Comparison of ENCODE assay signal across 23 cellular contexts in the genomic region with DNA sequence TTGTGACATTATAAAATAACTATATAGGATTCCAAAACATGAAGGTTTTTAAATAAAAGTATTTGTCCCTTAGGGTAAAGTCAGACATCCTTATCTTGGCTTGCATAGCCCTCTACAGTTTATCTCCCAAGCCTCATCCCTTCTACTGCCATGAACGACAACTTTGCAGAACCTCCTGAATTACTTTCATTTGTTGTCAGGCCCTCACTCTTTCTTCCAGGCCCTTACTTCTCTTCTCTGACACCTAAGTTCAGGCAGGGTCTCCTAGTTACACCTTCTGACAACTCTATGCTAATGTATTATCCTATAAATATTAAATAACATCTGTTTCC.
DNase-seq lines count a peak whose midpoint lies in the region; ATAC-seq, FAIRE-seq and TF ChIP-seq lines count a peak whose summit lies in the region.
"Had no signal": no experiment of that assay in that cellular context is flagged by ENCODE, and none has a peak within 500 bp of the region (broad histone marks: within the 10 kb centered on the region; RNA-seq: fewer than 3 reads in every experiment).

No MANE protein-coding gene starts in this region.

- no peak overlapping the region for H3K56ac ChIP-seq in H1 (replicated peaks; ENCODE audit: insufficient read length, low read depth, low read length)

- no peak overlapping the region for H2BK15ac ChIP-seq in H1 (ENCODE audit: low read length)

- no peak overlapping the region for H2AFZ ChIP-seq in H1 (ENCODE audit: low read length)

- no peak overlapping the region for H4K8ac ChIP-seq in H1 (ENCODE audit: extremely low read depth, insufficient read depth, low read length)

- H3K79me1 ChIP-seq in H1 (ENCODE audit: low read depth, low read length): no peaks in the 10 kb centered on the region

- peaks cover 6% of the 10 kb centered on the region for H3K36me3 Mint-ChIP-seq in activated CD4-positive, alpha-beta T cell treated with anti-CD3 and anti-CD28 coated beads for 36 hours (ENCODE audit: low read depth)
- H3K36me3 Mint-ChIP-seq: CD8-positive, alpha-beta T cell had no signal

- no peak for FAIRE-seq in H1 (lab: Jason Lieb, UNC)
- FAIRE-seq: A204.1, colon, kidney had no signal

- 58% methylated on average over 1 of the region's 1 CpG; no CpG with 5 or more reads in 1 of the 2 experiments for WGBS in H1 (ENCODE audit: extremely low coverage in 1 of 2, insufficient coverage in 1 of 2, insufficient read length in 1 of 2, insufficient replicate concordance in 2 of 2, low coverage in 1 of 2, low lambda C conversion rate in 2 of 2, missing lambda C conversion rate in 1 of 2), 2 experiments
- 9 to 36% (median 25%) methylated on average over 1 of the region's 1 CpG for WGBS in spleen, 5 donors

- TF ChIP-seq CTCF in H1 (IDR thresholded peaks at IDR 0.05; ENCODE audit: control extremely low read depth in 1 of 3, insufficient read depth in 1 of 3, low read depth in 1 of 3, low read length in 3 of 3) (no peak), spleen (IDR thresholded peaks at IDR 0.05 in 8 of 11, conservative IDR thresholded peaks at IDR 0.05 in 3 of 11) (no peak), RWPE1 (conservative IDR thresholded peaks at IDR 0.05; ENCODE audit: low read depth) (no peak), tibial artery (IDR thresholded peaks at IDR 0.05) (no peak)

- intact Hi-C loops in activated CD4-positive, alpha-beta T cell treated with anti-CD3 and anti-CD28 coated beads for 36 hours (cut with DNase I, micrococcal nuclease): no loop called here
- intact Hi-C loops in spleen (cut with DNase I; ENCODE audit: low total_unique reads) (no loop called here), tibial artery (cut with DNase I; ENCODE audit: low total_unique reads) (no loop called here)

- H3K27me3 Mint-ChIP-seq in activated CD4-positive, alpha-beta T cell treated with anti-CD3 and anti-CD28 coated beads for 36 hours: no peaks in the 10 kb centered on the region
- H3K27me3 Mint-ChIP-seq: naive thymus-derived CD4-positive, alpha-beta T cell had no signal

- peaks cover 8% of the 10 kb centered on the region for H3K9me3 Mint-ChIP-seq in activated CD4-positive, alpha-beta T cell treated with anti-CD3 and anti-CD28 coated beads for 36 hours (ENCODE audit: low read depth)

- no peak overlapping the region for H2BK20ac ChIP-seq in H1 (ENCODE audit: low read length)

- no peaks in the 10 kb centered on the region for H3K79me2 ChIP-seq in H1 (ENCODE audit: control insufficient read depth in 1 of 2, insufficient read depth in 2 of 2, low read length in 2 of 2)

- H4K91ac ChIP-seq in H1 (replicated peaks; ENCODE audit: insufficient read length, low read length): no peak overlapping the region

- no peak overlapping the region for H4K5ac ChIP-seq in H1 (ENCODE audit: insufficient read length, low read depth, low read length)

- DNase-seq in activated CD4-positive, alpha-beta T cell treated with anti-CD3 and anti-CD28 coated beads for 36 hours: no peak
- DNase-seq in activated CD4-positive, alpha-beta T cell treated with anti-CD3 and anti-CD28 coated beads, Interleukin-2, amount 50 U/mL, for 1 hour: no peak
- DNase-seq in OCI-M2 (lab: John Stamatoyannopoulos, UW; ENCODE audit: unreplicated experiment): peak; percentile 66
- no peak for DNase-seq in H1 (ENCODE audit: low read depth in 1 of 2, low spot score in 2 of 2)
- DNase-seq in spleen: no peak
- no peak for DNase-seq in RWPE1 (ENCODE audit: low spot score)
- no peak for DNase-seq in tibial artery
- DNase-seq in cerebellar nuclear complex (lab: John Stamatoyannopoulos, UW): no peak
- DNase-seq: activated CD8-positive, alpha-beta memory T cell treated with anti-CD3 and anti-CD28 coated beads, Interleukin-2, amount 50 U/mL, for 48 hours; activated naive CD4-positive, alpha-beta T cell; CD8-positive, alpha-beta T cell; DND-41; heart left ventricle; kidney; mammary epithelial cell; naive thymus-derived CD4-positive, alpha-beta T cell; NCI-H187; SHP77; stimulated activated CD4-positive, alpha-beta T cell treated with anti-CD3 and anti-CD28 coated beads, Interleukin-4, amount 100 ng/mL, for 4 hours had no signal

- H3K23ac ChIP-seq in H1 (ENCODE audit: insufficient read length): no peak overlapping the region

- H3K9me3 ChIP-seq in H1 (ENCODE audit: insufficient read depth in 2 of 2, low read depth in 1 of 2, low read length in 1 of 2) (peaks cover 7 to 10% of the 10 kb centered on the region in 2 experiments; a peak in 1 of 4 replicates), spleen (peaks cover 0 to 17% (median 4%) of the 10 kb centered on the region in 8 donors), tibial artery (peaks cover 0 to 8% (median 3%) of the 10 kb centered on the region in 3 donors)
- H3K9me3 ChIP-seq: prostate gland had no signal

- POLR2A ChIA-PET in activated CD4-positive, alpha-beta T cell treated with anti-CD3 and anti-CD28 coated beads for 36 hours (lab: Charles Lee): interaction anchor here (1.1 kb wide), 1 partner anchor 73 kb away, joined by 4 read pairs; no protein-coding TSS in a partner anchor
- POLR2A ChIA-PET in H1 (lab: Charles Lee; ENCODE audit: partially characterized antibody): interaction anchor here (1.1 kb wide), 1 partner anchor 15 kb away, joined by 3 read pairs; no protein-coding TSS in a partner anchor
- POLR2A ChIA-PET in RWPE1 (lab: Yijun Ruan, JAX; ENCODE audit: low non-redundant PET): no interaction called here

- no peak overlapping the region for H3K14ac ChIP-seq in H1 (ENCODE audit: insufficient read length)

- no peak overlapping the region for H3K9ac ChIP-seq in H1 (replicated peaks in 1 of 4; ENCODE audit: extremely low read depth in 1 of 4, low read depth in 3 of 4, low read length in 3 of 4)

- H2BK120ac ChIP-seq in H1 (replicated peaks; ENCODE audit: low read depth, low read length): no peak overlapping the region

- H2BK12ac ChIP-seq in H1 (ENCODE audit: low read depth, low read length): no peak overlapping the region

- no peak for TF ChIP-seq POLR2A in H1 (IDR thresholded peaks at IDR 0.05; ENCODE audit: control extremely low read depth in 1 of 2, low read depth in 2 of 2, low read length in 2 of 2)
- TF ChIP-seq POLR2A in spleen (IDR thresholded peaks at IDR 0.05): no peak

- no peak overlapping the region for H3K4me3 Mint-ChIP-seq in activated CD4-positive, alpha-beta T cell treated with anti-CD3 and anti-CD28 coated beads for 36 hours
- H3K4me3 Mint-ChIP-seq: CD8-positive, alpha-beta T cell had no signal

- no peak for TF ChIP-seq RAD21 in H1 (IDR thresholded peaks at IDR 0.05 in 1 of 2, conservative IDR thresholded peaks at IDR 0.05 in 1 of 2; ENCODE audit: low read depth in 2 of 2, low read length in 2 of 2)

- no peak overlapping the region for H2AK5ac ChIP-seq in H1 (ENCODE audit: low read depth, low read length)

- no peak for TF ChIP-seq EP300 in H1 (IDR thresholded peaks at IDR 0.05; ENCODE audit: borderline replicate concordance in 1 of 2, low read depth in 2 of 2, low read length in 2 of 2)

- H3K27ac Mint-ChIP-seq in activated CD4-positive, alpha-beta T cell treated with anti-CD3 and anti-CD28 coated beads for 36 hours: peak overlapping the region; percentile 48
- H3K27ac Mint-ChIP-seq: CD8-positive, alpha-beta T cell had no signal

- peak overlapping the region; percentile 22; the same call in 1 of the 2 replicates for H2BK5ac ChIP-seq in H1 (ENCODE audit: low read depth, low read length)

- H3K27ac ChIP-seq in H1 (ENCODE audit: low read depth, low read length): no peak overlapping the region
- H3K27ac ChIP-seq in spleen: peak overlapping the region in 5 of 8 donors; percentile 19 to 79 (median 58)
- H3K27ac ChIP-seq in RWPE1: no peak overlapping the region
- H3K27ac ChIP-seq in tibial artery: no peak overlapping the region
- H3K27ac ChIP-seq: heart left ventricle, prostate gland had no signal

- H3K4ac ChIP-seq in H1 (replicated peaks; ENCODE audit: insufficient read length, low read depth, low read length): no peak overlapping the region

- no peak for ATAC-seq in activated CD4-positive, alpha-beta T cell treated with anti-CD3 and anti-CD28 coated beads for 36 hours
- ATAC-seq: CD8-positive, alpha-beta T cell; heart left ventricle had no signal

- CTCF ChIA-PET in activated CD4-positive, alpha-beta T cell treated with anti-CD3 and anti-CD28 coated beads for 36 hours (lab: Charles Lee): interaction anchor here (0.6 to 1.7 kb wide), 3 partner anchors 36 to 779 kb away, joined by 3 to 11 read pairs (median 3); no protein-coding TSS in a partner anchor
- CTCF ChIA-PET in H1 (lab: Charles Lee; ENCODE audit: partially characterized antibody) (interaction anchor here (0.8 to 0.9 kb wide), 2 partner anchors 12 to 35 kb away, joined by 3 read pairs; no protein-coding TSS in a partner anchor), RWPE1 (lab: Yijun Ruan, JAX) (no interaction called here)

- H3K36me3 ChIP-seq in H1 (ENCODE audit: control insufficient read depth in 2 of 4, insufficient read depth in 4 of 4, low read length in 3 of 4) (no peaks in the 10 kb centered on the region), spleen (no peaks in the 10 kb centered on the region), tibial artery (no peaks in the 10 kb centered on the region)
- H3K36me3 ChIP-seq: heart left ventricle, prostate gland had no signal

- H3K4me3 ChIP-seq in H1 (ENCODE audit: extremely low read depth in 1 of 4, insufficient read depth in 2 of 4, low read depth in 3 of 4, low read length in 4 of 4): 0 out of 8 replicates have a peak overlapping the region, but pooled peaks of 1 of the 4 experiments have one; percentile 36
- peak overlapping the region in 1 of 8 donors; percentile 18 for H3K4me3 ChIP-seq in spleen
- no peak overlapping the region for H3K4me3 ChIP-seq in tibial artery
- H3K4me3 ChIP-seq: heart left ventricle, prostate gland, skin epidermis had no signal

- no peak overlapping the region for H3K18ac ChIP-seq in H1 (ENCODE audit: extremely low read depth, low read length)

- peak overlapping the region in 1 of 2 experiments; percentile 63; a peak in 2 of 4 replicates for H3K4me2 ChIP-seq in H1 (ENCODE audit: insufficient read depth in 1 of 2, low read depth in 2 of 2, low read length in 2 of 2)

- peaks cover 60% of the 10 kb centered on the region for H3K4me1 Mint-ChIP-seq in activated CD4-positive, alpha-beta T cell treated with anti-CD3 and anti-CD28 coated beads for 36 hours

- H3K23me2 ChIP-seq in H1 (ENCODE audit: low read depth, low read length): no peaks in the 10 kb centered on the region

- H4K20me1 ChIP-seq in H1 (replicated peaks in 1 of 2; ENCODE audit: control insufficient read depth in 1 of 2, insufficient read depth in 2 of 2, low read length in 2 of 2): no peaks in the 10 kb centered on the region

- H3K27me3 ChIP-seq in H1 (replicated peaks in 1 of 4; ENCODE audit: control insufficient read depth in 3 of 4, extremely low read depth in 1 of 4, insufficient read depth in 3 of 4, low read length in 3 of 4) (no peaks in the 10 kb centered on the region; a peak in 2 of 7 replicates), spleen (replicated peaks in 1 of 7) (no peaks in the 10 kb centered on the region), tibial artery (no peaks in the 10 kb centered on the region)
- H3K27me3 ChIP-seq: heart left ventricle had no signal

- H3K4me1 ChIP-seq in H1 (replicated peaks in 1 of 4; ENCODE audit: control insufficient read depth in 3 of 4, insufficient read depth in 4 of 4, low read length in 3 of 4): peaks cover 1 to 9% (median 8%) of the 10 kb centered on the region in 4 experiments; a peak in 3 of 7 replicates
- peaks cover 24 to 72% (median 61%) of the 10 kb centered on the region in 6 donors for H3K4me1 ChIP-seq in spleen
- H3K4me1 ChIP-seq in tibial artery: peaks cover 0 to 23% (median 11%) of the 10 kb centered on the region in 4 donors
- H3K4me1 ChIP-seq: prostate gland had no signal

Comparison
In these comparisons a context has a peak if more than half of its experiments do, and no peak if none do; other contexts are left out.
1. H3K27ac ChIP-seq: peak in spleen (5 of 8); none in H1 (single experiment), RWPE1 (single experiment) and tibial artery (0 of 2).